Comparison of ENCODE assay signal across 8 cellular contexts in genomic region chr10:31928531-31929259, GRCh38. TPM values are rescaled to one million over a fixed set of nuclear protein-coding genes. Genes with fewer than 3 reads are reported as not detected.
DNase-seq lines count a peak whose midpoint lies in the region; ATAC-seq and TF ChIP-seq lines count a peak whose summit lies in the region.

A gene with protein sequence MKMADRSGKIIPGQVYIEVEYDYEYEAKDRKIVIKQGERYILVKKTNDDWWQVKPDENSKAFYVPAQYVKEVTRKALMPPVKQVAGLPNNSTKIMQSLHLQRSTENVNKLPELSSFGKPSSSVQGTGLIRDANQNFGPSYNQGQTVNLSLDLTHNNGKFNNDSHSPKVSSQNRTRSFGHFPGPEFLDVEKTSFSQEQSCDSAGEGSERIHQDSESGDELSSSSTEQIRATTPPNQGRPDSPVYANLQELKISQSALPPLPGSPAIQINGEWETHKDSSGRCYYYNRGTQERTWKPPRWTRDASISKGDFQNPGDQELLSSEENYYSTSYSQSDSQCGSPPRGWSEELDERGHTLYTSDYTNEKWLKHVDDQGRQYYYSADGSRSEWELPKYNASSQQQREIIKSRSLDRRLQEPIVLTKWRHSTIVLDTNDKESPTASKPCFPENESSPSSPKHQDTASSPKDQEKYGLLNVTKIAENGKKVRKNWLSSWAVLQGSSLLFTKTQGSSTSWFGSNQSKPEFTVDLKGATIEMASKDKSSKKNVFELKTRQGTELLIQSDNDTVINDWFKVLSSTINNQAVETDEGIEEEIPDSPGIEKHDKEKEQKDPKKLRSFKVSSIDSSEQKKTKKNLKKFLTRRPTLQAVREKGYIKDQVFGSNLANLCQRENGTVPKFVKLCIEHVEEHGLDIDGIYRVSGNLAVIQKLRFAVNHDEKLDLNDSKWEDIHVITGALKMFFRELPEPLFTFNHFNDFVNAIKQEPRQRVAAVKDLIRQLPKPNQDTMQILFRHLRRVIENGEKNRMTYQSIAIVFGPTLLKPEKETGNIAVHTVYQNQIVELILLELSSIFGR (minus strand): TSS chr10:31928831. CDS start chr10:31908855, 19,976 bp downstream.

- H3K9me3 Mint-ChIP-seq in Calu3 (ENCODE audit: low read depth, unreplicated experiment): no peaks in the 10 kb centered on the region
- H3K9me3 Mint-ChIP-seq in natural killer cell: no peaks in the 10 kb centered on the region
- H3K9me3 Mint-ChIP-seq in stimulated activated naive B cell treated with anti-CD40 and anti-IgM and Interleukin-4, amounts not matched to agents 10 μg/mL and 1 μg/mL and 100 μg/mL, for 72 hours: no peaks in the 10 kb centered on the region

- H3K4me1 Mint-ChIP-seq in Calu3 (ENCODE audit: low read depth, unreplicated experiment) (peaks cover 43% of the 10 kb centered on the region), natural killer cell (peaks cover 63 to 64% of the 10 kb centered on the region in 2 donors)
- peaks cover 23 to 46% of the 10 kb centered on the region in 2 donors for H3K4me1 Mint-ChIP-seq in stimulated activated naive B cell treated with anti-CD40 and anti-IgM and Interleukin-4, amounts not matched to agents 10 μg/mL and 1 μg/mL and 100 μg/mL, for 72 hours

- H3K36me3 Mint-ChIP-seq in Calu3 (ENCODE audit: insufficient read depth, unreplicated experiment) (peaks cover 39% of the 10 kb centered on the region), natural killer cell (no peaks in the 10 kb centered on the region)
- peaks cover 0 to 2% of the 10 kb centered on the region in 2 donors for H3K36me3 Mint-ChIP-seq in stimulated activated naive B cell treated with anti-CD40 and anti-IgM and Interleukin-4, amounts not matched to agents 10 μg/mL and 1 μg/mL and 100 μg/mL, for 72 hours

- H3K9me3 ChIP-seq in Peyer's patch: no peaks in the 10 kb centered on the region

- H3K4me1 ChIP-seq in Peyer's patch: peaks cover 0 to 13% (median 5%) of the 10 kb centered on the region in 4 donors

- no TSS peak for BruUV-seq in Calu3 (replicated peaks; lab: Mats Ljungman, UMichigan)

- H3K36me3 ChIP-seq in Peyer's patch: no peaks in the 10 kb centered on the region

- intact Hi-C loops in Calu3 (cut with micrococcal nuclease; ENCODE audit: unreplicated experiment): no loop called here
- intact Hi-C loops in natural killer cell (cut with micrococcal nuclease): loop anchor here (5.0 kb wide), 1 partner anchor 66 kb away; no protein-coding TSS in a partner anchor

- DNase-seq in Calu3: peak; percentile 95
- peak; percentile 90 for DNase-seq in GM20000 (ENCODE audit: low spot score)
- DNase-seq in HT1080 (ENCODE audit: low read depth): peak; percentile 64
- peak; percentile 89 to 96 (median 96) for DNase-seq in Peyer's patch
- peak; percentile 81 for DNase-seq in activated T-helper 9 cell treated with anti-CD3 and anti-CD28 coated beads, Interleukin-2, amount 50 U/mL, for 16 hours (ENCODE audit: low read depth)
- DNase-seq in fibroblast of peridontal ligament (ENCODE audit: extremely low read depth): peak; percentile 67
- DNase-seq in natural killer cell: peak; percentile 86
- DNase-seq in stimulated activated naive B cell treated with anti-CD40 and anti-IgM and Interleukin-4, amounts not matched to agents 10 μg/mL and 1 μg/mL and 100 μg/mL, for 72 hours: peak; percentile 79

- H3K4me3 Mint-ChIP-seq in Calu3 (ENCODE audit: low read depth, unreplicated experiment): peak within 1 kb of the TSS; percentile 89
- H3K4me3 Mint-ChIP-seq in natural killer cell: peak within 1 kb of the TSS; percentile 97
- H3K4me3 Mint-ChIP-seq in stimulated activated naive B cell treated with anti-CD40 and anti-IgM and Interleukin-4, amounts not matched to agents 10 μg/mL and 1 μg/mL and 100 μg/mL, for 72 hours: peak within 1 kb of the TSS; percentile 97 to 99

- H3K27ac ChIP-seq in Peyer's patch: peak within 1 kb of the TSS; percentile 88 to 97 (median 95)

- peak within 1 kb of the TSS; percentile 62 to 98 (median 81) for H3K4me3 ChIP-seq in Peyer's patch

- ATAC-seq in natural killer cell: peak; percentile 70 to 86 (median 80)
- peak; percentile 78 to 83 for ATAC-seq in stimulated activated naive B cell treated with anti-CD40 and anti-IgM and Interleukin-4, amounts not matched to agents 10 μg/mL and 1 μg/mL and 100 μg/mL, for 72 hours (replicated peaks)

- CTCF ChIA-PET in Calu3 (lab: Charles Lee): interaction anchor here (3.6 kb wide), 1 partner anchor 66 kb away, joined by 14 read pairs; no protein-coding TSS in a partner anchor

- TF ChIP-seq CTCF in Calu3 (IDR thresholded peaks at IDR 0.05; ENCODE audit: unreplicated experiment) (no peak), GM20000 (IDR thresholded peaks at IDR 0.05; ENCODE audit: extremely low read depth, missing control alignments) (no peak), Peyer's patch (IDR thresholded peaks at IDR 0.05) (peak in 1 of 6 experiments; percentile 15), natural killer cell (IDR thresholded peaks at IDR 0.05) (no peak)

- H3K27me3 ChIP-seq in Peyer's patch: no peaks in the 10 kb centered on the region

- H3K27me3 Mint-ChIP-seq in Calu3 (ENCODE audit: unreplicated experiment) (no peaks in the 10 kb centered on the region), natural killer cell (ENCODE audit: low read depth in 2 of 2) (no peaks in the 10 kb centered on the region)
- no peaks in the 10 kb centered on the region for H3K27me3 Mint-ChIP-seq in stimulated activated naive B cell treated with anti-CD40 and anti-IgM and Interleukin-4, amounts not matched to agents 10 μg/mL and 1 μg/mL and 100 μg/mL, for 72 hours

- H3K27ac Mint-ChIP-seq in Calu3 (ENCODE audit: unreplicated experiment): peak within 1 kb of the TSS; percentile 90
- peak within 1 kb of the TSS; percentile 83 to 89 for H3K27ac Mint-ChIP-seq in natural killer cell
- peak within 1 kb of the TSS; percentile 93 for H3K27ac Mint-ChIP-seq in stimulated activated naive B cell treated with anti-CD40 and anti-IgM and Interleukin-4, amounts not matched to agents 10 μg/mL and 1 μg/mL and 100 μg/mL, for 72 hours

- peak; percentile 97 to 98 for TF ChIP-seq POLR2A in Peyer's patch (IDR thresholded peaks at IDR 0.05)

RNA-seq across cellular contexts. Expression of the gene that starts here (rescaled TPM):
- total RNA-seq in Calu3 (2022): 56.0 and 60.7 TPM in 2 replicates
- 23.2 and 27.9 TPM in 2 replicates for total RNA-seq in HT1080 (2014; rRNA removed; shearing (Covaris generic))
- polyA plus RNA-seq in HT1080 (2015; cell fraction: cytosol; rRNA removed): 18.1 and 21.2 TPM in 2 replicates
- polyA plus RNA-seq in HT1080 (2015; cell fraction: nucleus; rRNA removed): 41.1 and 46.1 TPM in 2 replicates
- 10 to 100 TPM; 46.7 to 56.9 (median 52.4) TPM for total RNA-seq in Peyer's patch
- 10 to 100 TPM; 35.1 to 40.2 (median 40.2) TPM for total RNA-seq in natural killer cell

Comparison
In these comparisons a context has a peak if more than half of its experiments do, and no peak if none do; other contexts are left out.
1. Peak in every context shown above with its lines: DNase-seq, ATAC-seq, H3K4me3 ChIP-seq and H3K27ac ChIP-seq.